ENCODE assay signal across 22 cellular contexts in the genomic region with DNA sequence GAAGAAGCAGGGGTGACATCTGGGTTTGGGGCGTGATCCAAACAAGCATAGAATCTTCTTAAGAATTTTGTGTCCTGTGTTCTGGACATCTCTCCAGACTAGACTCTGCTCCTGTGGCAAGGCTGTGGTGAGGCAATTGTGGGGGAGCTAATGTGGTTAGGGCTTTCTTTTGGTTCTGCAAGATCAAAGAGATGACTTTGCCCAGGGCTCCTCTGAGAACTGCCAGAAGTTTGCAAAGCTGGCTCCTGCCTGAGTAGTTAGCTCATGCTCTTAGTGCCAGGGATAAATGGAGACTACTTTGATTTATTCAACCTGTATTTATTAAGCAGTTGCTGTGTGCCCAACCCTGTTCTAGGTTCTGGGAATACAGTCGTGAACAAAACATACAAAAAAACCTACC. TPM values are rescaled to one million over a fixed set of nuclear protein-coding genes. Genes with fewer than 3 reads are reported as not detected.
"Had no signal": no experiment of that assay in that cellular context is flagged by ENCODE, and none has a peak within 500 bp of the region (broad histone marks: within the 10 kb centered on the region; RNA-seq: fewer than 3 reads in every experiment).

No MANE protein-coding gene starts in this region.

- H3K4me1 ChIP-seq: colonic mucosa, gastrocnemius medialis, prostate gland, right lobe of liver had no signal

- H3K4me3 Mint-ChIP-seq: activated naive CD4-positive, alpha-beta T cell treated with anti-CD3 and anti-CD28 coated beads for 36 hours; activated T-helper 17 cell treated with anti-CD3 and anti-CD28 coated beads, Interleukin-2, amount 50 U/mL, for 72 hours; nephron had no signal

- ATAC-seq: activated T-helper 17 cell treated with anti-CD3 and anti-CD28 coated beads, Interleukin-2, amount 50 U/mL, for 72 hours; gastrocnemius medialis; heart right ventricle; left ventricle myocardium superior; right lobe of liver had no signal

- H3K27me3 Mint-ChIP-seq: activated T-helper 17 cell treated with anti-CD3 and anti-CD28 coated beads, Interleukin-2, amount 50 U/mL, for 72 hours had no signal

- H3K4me3 ChIP-seq: colonic mucosa, gastrocnemius medialis, heart right ventricle, prostate gland, right lobe of liver had no signal

- FAIRE-seq: islet of Langerhans had no signal

- H3K27ac ChIP-seq: colonic mucosa, gastrocnemius medialis, heart right ventricle, prostate gland, right lobe of liver, VCaP had no signal

- DNase-seq: activated CD4-positive, alpha-beta T cell treated with anti-CD3 and anti-CD28 coated beads for 4 hours; activated naive CD4-positive, alpha-beta T cell treated with anti-CD3 and anti-CD28 coated beads for 36 hours; activated T-cell treated with anti-CD3 and anti-CD28 coated beads for 4 hours; caudate nucleus; colonic mucosa; gastrocnemius medialis; heart right ventricle; left ventricle myocardium superior; mesenchymal stem cell; occipital lobe; right lobe of liver; stimulated activated CD4-positive, alpha-beta T cell treated with anti-CD3 and anti-CD28 coated beads, Interleukin-2, amount 100 ng/mL, for 24 hours; stimulated activated naive CD4-positive, alpha-beta T cell; substantia nigra; T1000; trophoblast cell had no signal

- H3K9me3 ChIP-seq: colonic mucosa, gastrocnemius medialis, heart right ventricle, prostate gland, right lobe of liver had no signal

- H3K9me3 Mint-ChIP-seq: activated naive CD4-positive, alpha-beta T cell treated with anti-CD3 and anti-CD28 coated beads for 36 hours; activated T-helper 17 cell treated with anti-CD3 and anti-CD28 coated beads, Interleukin-2, amount 50 U/mL, for 72 hours had no signal

- H3K27me3 ChIP-seq: colonic mucosa, gastrocnemius medialis, right lobe of liver had no signal

- H3K4me1 Mint-ChIP-seq: activated T-helper 17 cell treated with anti-CD3 and anti-CD28 coated beads, Interleukin-2, amount 50 U/mL, for 72 hours; nephron had no signal

- H3K36me3 ChIP-seq: colonic mucosa, gastrocnemius medialis, heart right ventricle, prostate gland, right lobe of liver had no signal

- H3K27ac Mint-ChIP-seq: activated naive CD4-positive, alpha-beta T cell treated with anti-CD3 and anti-CD28 coated beads for 36 hours; activated T-helper 17 cell treated with anti-CD3 and anti-CD28 coated beads, Interleukin-2, amount 50 U/mL, for 72 hours; nephron had no signal

RNA-seq across cellular contexts. Expression of a gene that starts 34.0 kb away (rescaled TPM):
- total RNA-seq: activated CD8-positive, alpha-beta memory T cell treated with anti-CD3 and anti-CD28 coated beads for 36 hours; activated naive CD4-positive, alpha-beta T cell treated with anti-CD3 and anti-CD28 coated beads for 36 hours; activated T-helper 17 cell treated with anti-CD3 and anti-CD28 coated beads, Interleukin-2, amount 50 U/mL, for 72 hours; colonic mucosa; gastrocnemius medialis; heart right ventricle; left ventricle myocardium superior; occipital lobe; right lobe of liver had no signal
